In the genomic region with DNA sequence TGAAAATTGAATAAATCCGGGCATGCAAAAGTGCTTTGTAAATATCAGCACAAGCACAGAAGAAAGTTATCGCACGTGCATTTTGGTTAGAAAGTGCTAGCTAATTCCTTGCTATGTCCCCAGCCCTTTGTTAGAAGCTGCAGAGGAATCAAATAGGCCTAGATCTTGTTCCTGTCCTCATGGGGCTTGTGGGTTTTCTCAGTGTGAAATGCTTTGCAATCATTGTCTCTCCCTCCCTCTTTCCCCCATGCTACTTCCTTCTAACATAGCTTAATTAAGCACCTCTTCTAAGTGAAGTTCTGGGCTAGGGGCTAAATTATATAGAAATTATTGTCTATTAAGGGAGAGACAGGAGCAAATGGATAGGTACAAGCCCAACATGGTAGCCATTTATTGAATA, we compare ENCODE assay signal across 19 cellular contexts.
A peak's percentile ranks its signal among the peaks of the same experiment; 100 is the strongest.
DNase-seq lines count a peak whose midpoint lies in the region; ATAC-seq and TF ChIP-seq lines count a peak whose summit lies in the region.
"Had no signal": no experiment of that assay in that cellular context is flagged by ENCODE, and none has a peak within 500 bp of the region (broad histone marks: within the 10 kb centered on the region; RNA-seq: fewer than 3 reads in every experiment).

No MANE protein-coding gene starts in this region.

- intact Hi-C loops in cardiac septum (cut with DNase I), result loop anchor here (10.0 kb wide), 2 partner anchors 640 to 740 kb away; no protein-coding TSS in a partner anchor
- intact Hi-C loops in Right ventricle myocardium inferior (cut with DNase I), result no loop called here
- intact Hi-C loops in spleen (cut with DNase I; ENCODE audit: low total_unique reads), result loop anchor here (10.0 kb wide), 1 partner anchor 370 kb away; the partner anchor contains the start of gene TLE3
- intact Hi-C loops in CD8-positive, alpha-beta T cell (cut with DNase I, micrococcal nuclease), result loop anchor here in 1 of 2 experiments (5.0 to 10.0 kb wide), 2 partner anchors 272 to 770 kb away; partner anchors contain the start of gene RPLP1

- TF ChIP-seq CTCF in spleen (IDR thresholded peaks at IDR 0.05 in 8 of 11, conservative IDR thresholded peaks at IDR 0.05 in 3 of 11), result no peak
- TF ChIP-seq CTCF in CD8-positive, alpha-beta T cell (IDR thresholded peaks at IDR 0.05), result no peak

- H3K4me1 Mint-ChIP-seq in stimulated activated naive B cell treated with anti-CD40 and anti-IgM and Interleukin-4, amounts not matched to agents 10 μg/mL and 1 μg/mL and 100 μg/mL, for 72 hours, result peaks cover 28 to 43% of the 10 kb centered on the region in 2 donors
- peaks cover 65% of the 10 kb centered on the region for H3K4me1 Mint-ChIP-seq in CD8-positive, alpha-beta T cell (ENCODE audit: low read depth)

- no peak overlapping the region for H3K4me3 Mint-ChIP-seq in stimulated activated naive B cell treated with anti-CD40 and anti-IgM and Interleukin-4, amounts not matched to agents 10 μg/mL and 1 μg/mL and 100 μg/mL, for 72 hours
- no peak overlapping the region for H3K4me3 Mint-ChIP-seq in CD8-positive, alpha-beta T cell
- H3K4me3 Mint-ChIP-seq: CD4-positive, alpha-beta T cell; HFFc6 had no signal

- H3K36me3 ChIP-seq in spleen, result no peaks in the 10 kb centered on the region
- no peaks in the 10 kb centered on the region for H3K36me3 ChIP-seq in CD8-positive, alpha-beta T cell (ENCODE audit: insufficient read depth, low read length)
- H3K36me3 ChIP-seq: HAP-1 had no signal

- peak overlapping the region in 7 of 8 donors; percentile 71 to 92 (median 89) for H3K27ac ChIP-seq in spleen
- H3K27ac ChIP-seq in CD8-positive, alpha-beta T cell (ENCODE audit: low read depth, low read length), result no peak overlapping the region

- peaks cover 0 to 15% (median 0%) of the 10 kb centered on the region in 7 donors for H3K27me3 ChIP-seq in spleen (replicated peaks in 1 of 7)
- H3K27me3 ChIP-seq in CD8-positive, alpha-beta T cell (ENCODE audit: insufficient read depth, low read length), result no peaks in the 10 kb centered on the region

- no peak for ATAC-seq in Right ventricle myocardium inferior
- no peak for ATAC-seq in stimulated activated naive B cell treated with anti-CD40 and anti-IgM and Interleukin-4, amounts not matched to agents 10 μg/mL and 1 μg/mL and 100 μg/mL, for 72 hours (replicated peaks)
- no peak for ATAC-seq in CD8-positive, alpha-beta T cell
- ATAC-seq: GM12878 had no signal

- peaks cover 26 to 61% of the 10 kb centered on the region in 2 donors for H3K27me3 Mint-ChIP-seq in stimulated activated naive B cell treated with anti-CD40 and anti-IgM and Interleukin-4, amounts not matched to agents 10 μg/mL and 1 μg/mL and 100 μg/mL, for 72 hours
- H3K27me3 Mint-ChIP-seq in CD8-positive, alpha-beta T cell (ENCODE audit: low read depth), result no peaks in the 10 kb centered on the region
- H3K27me3 Mint-ChIP-seq: CD4-positive, alpha-beta T cell had no signal

- DNase-seq in cardiac septum (ENCODE audit: low spot score), result peak; percentile 14
- no peak for DNase-seq in Right ventricle myocardium inferior (ENCODE audit: missing footprints)
- peak; percentile 65 for DNase-seq in MV-4-11 (lab: John Stamatoyannopoulos, UW)
- peak; percentile 21 for DNase-seq in SKM-1 treated with dmso at 0.1 percent for 144 hours (lab: John Stamatoyannopoulos, UW; ENCODE audit: unreplicated experiment)
- DNase-seq in spleen, result no peak
- no peak for DNase-seq in activated T-cell treated with anti-CD3 and anti-CD28 coated beads, Interleukin-2, amount 50 U/mL, for 1 hour
- DNase-seq in stimulated activated naive B cell treated with anti-CD40 and anti-IgM and Interleukin-4, amounts not matched to agents 10 μg/mL and 1 μg/mL and 100 μg/mL, for 72 hours, result no peak
- DNase-seq in CD8-positive, alpha-beta T cell, result no peak
- DNase-seq: Caco-2; CD4-positive, alpha-beta T cell; GOT3; HFFc6; KBM-7; NCI-H187 treated with DMSO at 0.1 percent for 48 hours; NCI-H774; RPMI8226; SHP77 treated with DMSO at 0.1 percent for 48 hours had no signal

- H3K27ac Mint-ChIP-seq in stimulated activated naive B cell treated with anti-CD40 and anti-IgM and Interleukin-4, amounts not matched to agents 10 μg/mL and 1 μg/mL and 100 μg/mL, for 72 hours, result no peak overlapping the region
- no peak overlapping the region for H3K27ac Mint-ChIP-seq in CD8-positive, alpha-beta T cell
- H3K27ac Mint-ChIP-seq: CD4-positive, alpha-beta T cell; HFFc6 had no signal

- no peak for TF ChIP-seq POLR2A in spleen (IDR thresholded peaks at IDR 0.05)

- WGBS in spleen, 5 donors, result 92 to 96% (median 93%) methylated on average over 3 of the region's 3 CpGs

- CTCF ChIA-PET in CD8-positive, alpha-beta T cell (lab: Charles Lee), result interaction anchor here (0.9 to 2.9 kb wide), 10 partner anchors 19 to 788 kb away, joined by 3 to 9 read pairs (median 3); partner anchors contain the start of gene TLE3

- peaks cover 24 to 97% (median 80%) of the 10 kb centered on the region in 6 donors for H3K4me1 ChIP-seq in spleen
- peaks cover 59% of the 10 kb centered on the region for H3K4me1 ChIP-seq in CD8-positive, alpha-beta T cell (ENCODE audit: insufficient read depth, low read length)
- H3K4me1 ChIP-seq: Caco-2, HAP-1 had no signal

- peaks cover 0 to 4% of the 10 kb centered on the region in 2 donors for H3K36me3 Mint-ChIP-seq in stimulated activated naive B cell treated with anti-CD40 and anti-IgM and Interleukin-4, amounts not matched to agents 10 μg/mL and 1 μg/mL and 100 μg/mL, for 72 hours
- no peaks in the 10 kb centered on the region for H3K36me3 Mint-ChIP-seq in CD8-positive, alpha-beta T cell

- peaks cover 0 to 3% of the 10 kb centered on the region in 2 donors for H3K9me3 Mint-ChIP-seq in stimulated activated naive B cell treated with anti-CD40 and anti-IgM and Interleukin-4, amounts not matched to agents 10 μg/mL and 1 μg/mL and 100 μg/mL, for 72 hours
- H3K9me3 Mint-ChIP-seq in CD8-positive, alpha-beta T cell, result no peaks in the 10 kb centered on the region
- H3K9me3 Mint-ChIP-seq: CD4-positive, alpha-beta T cell; HFFc6 had no signal

- peak overlapping the region in 1 of 8 donors; percentile 53 for H3K4me3 ChIP-seq in spleen
- no peak overlapping the region for H3K4me3 ChIP-seq in CD8-positive, alpha-beta T cell (ENCODE audit: low read depth, low read length)
- H3K4me3 ChIP-seq: GM12878, HAP-1 had no signal

- POLR2A ChIA-PET in CD8-positive, alpha-beta T cell (lab: Charles Lee), result interaction anchor here (0.9 to 2.2 kb wide), 3 partner anchors 9 to 374 kb away, joined by 5 to 8 read pairs (median 8); partner anchors contain the start of gene TLE3

- H3K9me3 ChIP-seq in spleen, result no peaks in the 10 kb centered on the region
- no peaks in the 10 kb centered on the region for H3K9me3 ChIP-seq in CD8-positive, alpha-beta T cell (ENCODE audit: low read length)
- H3K9me3 ChIP-seq: Caco-2, HAP-1 had no signal

Comparison
In these comparisons a context has a peak if more than half of its experiments do, and no peak if none do; other contexts are left out.
1. DNase-seq: peak in cardiac septum (single experiment), MV-4-11 (single experiment) and SKM-1 treated with dmso at 0.1 percent for 144 hours (single experiment); none in Right ventricle myocardium inferior (single experiment), spleen (single experiment), activated T-cell treated with anti-CD3 and anti-CD28 coated beads, Interleukin-2, amount 50 U/mL, for 1 hour (single experiment), stimulated activated naive B cell treated with anti-CD40 and anti-IgM and Interleukin-4, amounts not matched to agents 10 μg/mL and 1 μg/mL and 100 μg/mL, for 72 hours (single experiment) and CD8-positive, alpha-beta T cell (0 of 7).